Comparison of ENCODE assay signal across 1 cellular context in the genomic region with DNA sequence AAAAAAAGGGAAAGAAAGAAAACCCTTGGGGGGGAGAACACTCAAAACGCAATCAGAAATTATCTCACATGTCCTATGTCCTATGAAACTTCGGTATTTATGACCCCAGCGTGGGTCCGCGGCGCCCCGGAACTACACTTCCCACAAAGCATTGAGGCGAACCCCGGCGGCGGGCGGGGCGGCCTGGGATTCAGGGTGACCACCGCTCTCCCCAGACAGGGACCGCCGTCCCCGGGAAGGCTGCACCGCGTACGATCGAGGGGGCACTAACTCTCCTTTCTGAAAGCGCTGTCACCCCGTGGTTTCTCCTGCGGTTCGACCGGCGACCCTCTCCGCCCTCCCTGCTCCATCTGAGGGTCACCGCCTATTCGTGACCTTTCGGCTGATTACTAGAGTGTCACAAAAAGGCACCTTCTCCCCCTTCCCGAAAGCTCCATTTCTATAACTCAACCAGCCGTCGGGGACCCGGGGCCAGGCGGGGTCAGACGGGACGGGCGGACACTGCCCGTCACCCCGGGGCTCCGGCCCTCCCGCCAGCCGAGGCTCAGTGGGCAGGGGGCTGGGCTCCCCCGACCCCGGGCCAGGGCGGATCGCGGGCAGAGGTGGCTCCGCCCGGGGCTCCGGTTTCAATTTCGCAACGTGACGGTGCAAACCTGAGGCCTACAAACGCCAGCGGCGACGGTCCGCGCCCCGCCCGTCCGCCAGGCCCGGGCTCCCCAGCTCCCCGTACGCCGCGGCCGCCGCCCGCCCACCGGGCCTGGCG.
A peak's percentile ranks its signal among the peaks of the same experiment; 100 is the strongest.
TF ChIP-seq lines count a peak whose summit lies in the region.

No MANE protein-coding gene starts in this region.

TF ChIP-seq in HEK293, 187 proteins besides CTCF, POLR2A, EP300 and RAD21 (continued from another document and continues in another):
- TF ChIP-seq ZNF398 (tag by site-specific recombination; IDR thresholded peaks at IDR 0.05) (peak; percentile 51), KLF10 (tag by site-specific recombination; IDR thresholded peaks at IDR 0.05) (no peak), ZNF155 (tag by site-specific recombination; IDR thresholded peaks at IDR 0.05) (no peak), ZFP3 (tag by site-specific recombination; IDR thresholded peaks at IDR 0.05; ENCODE audit: low read depth) (no peak), ZNF791 (tag by site-specific recombination; IDR thresholded peaks at IDR 0.05) (no peak), ZNF354C (tag by site-specific recombination; IDR thresholded peaks at IDR 0.05; ENCODE audit: borderline replicate concordance, low read depth) (no peak), ZBTB8A (tag by site-specific recombination; IDR thresholded peaks at IDR 0.05) (peak; percentile 47), KLF9 (tag by site-specific recombination; IDR thresholded peaks at IDR 0.05; ENCODE audit: low read depth) (peak; percentile 29; the same call in 1 of the 2 replicates), ZNF488 (tag by site-specific recombination; IDR thresholded peaks at IDR 0.05) (no peak), ZNF626 (tag by site-specific recombination; IDR thresholded peaks at IDR 0.05) (no peak), MZF1 (tag by site-specific recombination; IDR thresholded peaks at IDR 0.05; ENCODE audit: borderline replicate concordance) (no peak), ZNF501 (tag by site-specific recombination; IDR thresholded peaks at IDR 0.05) (no peak), ZNF629 (tag by site-specific recombination; IDR thresholded peaks at IDR 0.05) (no peak), ZBTB26 (tag by site-specific recombination; optimal IDR thresholded peaks at IDR 0.05) (peak; percentile 52), ZNF266 (tag by site-specific recombination; IDR thresholded peaks at IDR 0.05; ENCODE audit: low read depth) (no peak), HOXD13 (CRISPR knock-in tag; IDR thresholded peaks at IDR 0.05; ENCODE audit: borderline replicate concordance) (no peak), HOXA7 (CRISPR knock-in tag; IDR thresholded peaks at IDR 0.05; ENCODE audit: borderline replicate concordance) (no peak), ZSCAN18 (tag by site-specific recombination; IDR thresholded peaks at IDR 0.05) (no peak), ZNF248 (tag by site-specific recombination; IDR thresholded peaks at IDR 0.05) (no peak), ZFP37 (tag by site-specific recombination; IDR thresholded peaks at IDR 0.05) (peak; percentile 47; the same call in 1 of the 2 replicates), KLF8 (tag by site-specific recombination; IDR thresholded peaks at IDR 0.05) (peak; percentile 62), ZNF169 (tag by site-specific recombination; IDR thresholded peaks at IDR 0.05) (no peak), ZNF677 (tag by site-specific recombination; IDR thresholded peaks at IDR 0.05) (no peak), ZNF76 (tag by site-specific recombination; IDR thresholded peaks at IDR 0.05; ENCODE audit: borderline replicate concordance, low read depth) (peak; percentile 74), ZNF768 (tag by site-specific recombination; IDR thresholded peaks at IDR 0.05) (no peak), ZNF48 (tag by site-specific recombination; IDR thresholded peaks at IDR 0.05) (no peak), ZNF138 (tag by site-specific recombination; IDR thresholded peaks at IDR 0.05; ENCODE audit: borderline replicate concordance) (no peak), ZNF114 (tag by site-specific recombination; IDR thresholded peaks at IDR 0.05) (no peak), ZNF558 (tag by site-specific recombination; IDR thresholded peaks at IDR 0.05) (no peak), ZNF121 (tag by site-specific recombination; IDR thresholded peaks at IDR 0.05) (no peak), ZNF202 (tag by site-specific recombination; IDR thresholded peaks at IDR 0.05; ENCODE audit: borderline replicate concordance) (no peak), ZNF777 (tag by site-specific recombination; IDR thresholded peaks at IDR 0.05; ENCODE audit: borderline replicate concordance) (peak; percentile 78; the same call in 1 of the 2 replicates), ZNF423 (tag by site-specific recombination; IDR thresholded peaks at IDR 0.05) (0 out of 2 replicates have a peak, but pooled peaks have one; percentile 7), ZNF513 (tag by site-specific recombination; IDR thresholded peaks at IDR 0.05) (no peak), ZNF664 (tag by site-specific recombination; IDR thresholded peaks at IDR 0.05) (no peak), PRDM6 (tag by site-specific recombination; IDR thresholded peaks at IDR 0.05) (0 out of 2 replicates have a peak, but pooled peaks have one; percentile 11), SCRT2 (tag by site-specific recombination; IDR thresholded peaks at IDR 0.05) (no peak)
- TF ChIP-seq, protein P1, sequence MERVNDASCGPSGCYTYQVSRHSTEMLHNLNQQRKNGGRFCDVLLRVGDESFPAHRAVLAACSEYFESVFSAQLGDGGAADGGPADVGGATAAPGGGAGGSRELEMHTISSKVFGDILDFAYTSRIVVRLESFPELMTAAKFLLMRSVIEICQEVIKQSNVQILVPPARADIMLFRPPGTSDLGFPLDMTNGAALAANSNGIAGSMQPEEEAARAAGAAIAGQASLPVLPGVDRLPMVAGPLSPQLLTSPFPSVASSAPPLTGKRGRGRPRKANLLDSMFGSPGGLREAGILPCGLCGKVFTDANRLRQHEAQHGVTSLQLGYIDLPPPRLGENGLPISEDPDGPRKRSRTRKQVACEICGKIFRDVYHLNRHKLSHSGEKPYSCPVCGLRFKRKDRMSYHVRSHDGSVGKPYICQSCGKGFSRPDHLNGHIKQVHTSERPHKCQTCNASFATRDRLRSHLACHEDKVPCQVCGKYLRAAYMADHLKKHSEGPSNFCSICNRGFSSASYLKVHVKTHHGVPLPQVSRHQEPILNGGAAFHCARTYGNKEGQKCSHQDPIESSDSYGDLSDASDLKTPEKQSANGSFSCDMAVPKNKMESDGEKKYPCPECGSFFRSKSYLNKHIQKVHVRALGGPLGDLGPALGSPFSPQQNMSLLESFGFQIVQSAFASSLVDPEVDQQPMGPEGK (tag by site-specific recombination; IDR thresholded peaks at IDR 0.05): peak; percentile 67; the same call in 1 of the 2 replicates
- TF ChIP-seq, protein P2, sequence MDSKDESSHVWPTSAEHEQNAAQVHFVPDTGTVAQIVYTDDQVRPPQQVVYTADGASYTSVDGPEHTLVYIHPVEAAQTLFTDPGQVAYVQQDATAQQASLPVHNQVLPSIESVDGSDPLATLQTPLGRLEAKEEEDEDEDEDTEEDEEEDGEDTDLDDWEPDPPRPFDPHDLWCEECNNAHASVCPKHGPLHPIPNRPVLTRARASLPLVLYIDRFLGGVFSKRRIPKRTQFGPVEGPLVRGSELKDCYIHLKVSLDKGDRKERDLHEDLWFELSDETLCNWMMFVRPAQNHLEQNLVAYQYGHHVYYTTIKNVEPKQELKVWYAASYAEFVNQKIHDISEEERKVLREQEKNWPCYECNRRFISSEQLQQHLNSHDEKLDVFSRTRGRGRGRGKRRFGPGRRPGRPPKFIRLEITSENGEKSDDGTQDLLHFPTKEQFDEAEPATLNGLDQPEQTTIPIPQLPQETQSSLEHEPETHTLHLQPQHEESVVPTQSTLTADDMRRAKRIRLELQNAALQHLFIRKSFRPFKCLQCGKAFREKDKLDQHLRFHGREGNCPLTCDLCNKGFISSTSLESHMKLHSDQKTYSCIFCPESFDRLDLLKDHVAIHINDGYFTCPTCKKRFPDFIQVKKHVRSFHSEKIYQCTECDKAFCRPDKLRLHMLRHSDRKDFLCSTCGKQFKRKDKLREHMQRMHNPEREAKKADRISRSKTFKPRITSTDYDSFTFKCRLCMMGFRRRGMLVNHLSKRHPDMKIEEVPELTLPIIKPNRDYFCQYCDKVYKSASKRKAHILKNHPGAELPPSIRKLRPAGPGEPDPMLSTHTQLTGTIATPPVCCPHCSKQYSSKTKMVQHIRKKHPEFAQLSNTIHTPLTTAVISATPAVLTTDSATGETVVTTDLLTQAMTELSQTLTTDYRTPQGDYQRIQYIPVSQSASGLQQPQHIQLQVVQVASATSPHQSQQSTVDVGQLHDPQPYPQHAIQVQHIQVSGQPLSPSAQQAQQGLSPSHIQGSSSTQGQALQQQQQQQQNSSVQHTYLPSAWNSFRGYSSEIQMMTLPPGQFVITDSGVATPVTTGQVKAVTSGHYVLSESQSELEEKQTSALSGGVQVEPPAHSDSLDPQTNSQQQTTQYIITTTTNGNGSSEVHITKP (tag by site-specific recombination; IDR thresholded peaks at IDR 0.05): peak; percentile 87
- TF ChIP-seq, protein P3, sequence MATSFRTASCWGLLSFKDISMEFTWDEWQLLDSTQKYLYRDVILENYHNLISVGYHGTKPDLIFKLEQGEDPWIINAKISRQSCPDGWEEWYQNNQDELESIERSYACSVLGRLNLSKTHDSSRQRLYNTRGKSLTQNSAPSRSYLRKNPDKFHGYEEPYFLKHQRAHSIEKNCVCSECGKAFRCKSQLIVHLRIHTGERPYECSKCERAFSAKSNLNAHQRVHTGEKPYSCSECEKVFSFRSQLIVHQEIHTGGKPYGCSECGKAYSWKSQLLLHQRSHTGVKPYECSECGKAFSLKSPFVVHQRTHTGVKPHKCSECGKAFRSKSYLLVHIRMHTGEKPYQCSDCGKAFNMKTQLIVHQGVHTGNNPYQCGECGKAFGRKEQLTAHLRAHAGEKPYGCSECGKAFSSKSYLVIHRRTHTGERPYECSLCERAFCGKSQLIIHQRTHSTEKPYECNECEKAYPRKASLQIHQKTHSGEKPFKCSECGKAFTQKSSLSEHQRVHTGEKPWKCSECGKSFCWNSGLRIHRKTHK (tag by site-specific recombination; IDR thresholded peaks at IDR 0.05): no peak
- TF ChIP-seq, protein P4, sequence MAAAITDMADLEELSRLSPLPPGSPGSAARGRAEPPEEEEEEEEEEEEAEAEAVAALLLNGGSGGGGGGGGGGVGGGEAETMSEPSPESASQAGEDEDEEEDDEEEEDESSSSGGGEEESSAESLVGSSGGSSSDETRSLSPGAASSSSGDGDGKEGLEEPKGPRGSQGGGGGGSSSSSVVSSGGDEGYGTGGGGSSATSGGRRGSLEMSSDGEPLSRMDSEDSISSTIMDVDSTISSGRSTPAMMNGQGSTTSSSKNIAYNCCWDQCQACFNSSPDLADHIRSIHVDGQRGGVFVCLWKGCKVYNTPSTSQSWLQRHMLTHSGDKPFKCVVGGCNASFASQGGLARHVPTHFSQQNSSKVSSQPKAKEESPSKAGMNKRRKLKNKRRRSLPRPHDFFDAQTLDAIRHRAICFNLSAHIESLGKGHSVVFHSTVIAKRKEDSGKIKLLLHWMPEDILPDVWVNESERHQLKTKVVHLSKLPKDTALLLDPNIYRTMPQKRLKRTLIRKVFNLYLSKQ (tag by site-specific recombination; IDR thresholded peaks at IDR 0.05; ENCODE audit: borderline replicate concordance): no peak
